12 cellular contexts compared by ENCODE assay signal in genomic region chr13:95226476-95226875, GRCh38.
DNase-seq lines count a peak whose midpoint lies in the region; ATAC-seq, FAIRE-seq and TF ChIP-seq lines count a peak whose summit lies in the region.
"Had no signal": no experiment of that assay in that cellular context is flagged by ENCODE, and none has a peak within 500 bp of the region (broad histone marks: within the 10 kb centered on the region; RNA-seq: fewer than 3 reads in every experiment).

No MANE protein-coding gene starts in this region.

- H3K4me1 Mint-ChIP-seq in mesothelial cell of epicardium, result peaks cover 15% of the 10 kb centered on the region

- H3K36me3 ChIP-seq in Karpas-422 (ENCODE audit: insufficient read depth, low read length) (peaks cover 4% of the 10 kb centered on the region; the same call in 1 of the 2 replicates), stomach (no peaks in the 10 kb centered on the region)
- H3K36me3 ChIP-seq: pancreas had no signal

- TF ChIP-seq CTCF in mesothelial cell of epicardium (IDR thresholded peaks at IDR 0.05; ENCODE audit: unreplicated experiment) (no peak), stomach (IDR thresholded peaks at IDR 0.05) (no peak)

- FAIRE-seq in GM12892 (lab: Jason Lieb, UNC), result peak; percentile 88
- FAIRE-seq: pancreas had no signal

- H3K9ac ChIP-seq in Karpas-422 (ENCODE audit: low read length), result no peak overlapping the region
- H3K9ac ChIP-seq: BLaER1 had no signal

- H3K27ac ChIP-seq in Karpas-422 (ENCODE audit: low read length) (peak overlapping the region; percentile 46), stomach (peak overlapping the region in 2 of 5 donors; percentile 19 to 43)
- H3K27ac ChIP-seq: BLaER1, pancreas had no signal

- intact Hi-C loops in stomach (cut with DNase I; ENCODE audit: low total_unique reads), result no loop called here

- H3K27me3 ChIP-seq in Karpas-422 (ENCODE audit: low read length), result no peaks in the 10 kb centered on the region
- no peaks in the 10 kb centered on the region for H3K27me3 ChIP-seq in stomach
- H3K27me3 ChIP-seq: BLaER1, pancreas had no signal

- TF ChIP-seq EP300 in stomach (IDR thresholded peaks at IDR 0.05), result no peak

- ATAC-seq in GM21526 (IDR thresholded peaks at IDR 0.05; ENCODE audit: low FRiP score, unreplicated experiment), result peak; percentile 10
- no peak for ATAC-seq in GM19328 (IDR thresholded peaks at IDR 0.05; ENCODE audit: unreplicated experiment)

- H3K4me1 ChIP-seq in Karpas-422 (ENCODE audit: low read length) (peaks cover 21% of the 10 kb centered on the region), stomach (peaks cover 0 to 14% (median 7%) of the 10 kb centered on the region in 4 donors)
- H3K4me1 ChIP-seq: pancreas had no signal

- H3K27me3 Mint-ChIP-seq in mesothelial cell of epicardium (ENCODE audit: low read depth), result no peaks in the 10 kb centered on the region

- peaks cover 6% of the 10 kb centered on the region for H3K9me3 Mint-ChIP-seq in mesothelial cell of epicardium

- no peak overlapping the region for H3K4me3 ChIP-seq in Karpas-422 (ENCODE audit: low read length)
- H3K4me3 ChIP-seq in stomach, result no peak overlapping the region
- H3K4me3 ChIP-seq: BLaER1, pancreas had no signal

- no peak for TF ChIP-seq POLR2A in GM12892 (IDR thresholded peaks at IDR 0.05; ENCODE audit: low read depth, low read length)
- no peak for TF ChIP-seq POLR2A in stomach (IDR thresholded peaks at IDR 0.05)

- H3K9me3 ChIP-seq in Karpas-422 (ENCODE audit: low read length) (no peaks in the 10 kb centered on the region), stomach (no peaks in the 10 kb centered on the region)
- H3K9me3 ChIP-seq: BLaER1, pancreas had no signal

- WGBS in stomach, 5 donors, result 78 to 85% (median 85%) methylated on average over 5 of the region's 5 CpGs

- H3K4me3 Mint-ChIP-seq in mesothelial cell of epicardium, result no peak overlapping the region

- H3K9me2 ChIP-seq in Karpas-422 (replicated peaks; ENCODE audit: insufficient read depth, low read length), result no peaks in the 10 kb centered on the region

- H2AFZ ChIP-seq in Karpas-422 (ENCODE audit: low read length), result no peak overlapping the region

- no peaks in the 10 kb centered on the region for H4K20me1 ChIP-seq in Karpas-422 (ENCODE audit: insufficient read depth, low read depth, low read length)
- H4K20me1 ChIP-seq: BLaER1 had no signal

- H3K36me3 Mint-ChIP-seq in mesothelial cell of epicardium, result no peaks in the 10 kb centered on the region

- H3K79me2 ChIP-seq in Karpas-422 (ENCODE audit: low read length), result peaks cover 69% of the 10 kb centered on the region

- H3K4me2 ChIP-seq in Karpas-422 (ENCODE audit: low read depth, low read length, poor library complexity, severe bottlenecking), result no peak overlapping the region

- DNase-seq in GM12892 (ENCODE audit: insufficient read length) (no peak), Karpas-422 (no peak), mesothelial cell of epicardium (ENCODE audit: low spot score in 2 of 2, unreplicated experiment in 2 of 2) (no peak), NCI-H1105 (lab: John Stamatoyannopoulos, UW) (no peak), stomach (no peak), Ammon's horn (ENCODE audit: low spot score) (no peak)
- DNase-seq: activated CD8-positive, alpha-beta memory T cell treated with anti-CD3 and anti-CD28 coated beads for 24 hours; left ventricle myocardium superior; pancreas had no signal

- H3K27ac Mint-ChIP-seq in mesothelial cell of epicardium, result peak overlapping the region; percentile 47
